In the genomic region with DNA sequence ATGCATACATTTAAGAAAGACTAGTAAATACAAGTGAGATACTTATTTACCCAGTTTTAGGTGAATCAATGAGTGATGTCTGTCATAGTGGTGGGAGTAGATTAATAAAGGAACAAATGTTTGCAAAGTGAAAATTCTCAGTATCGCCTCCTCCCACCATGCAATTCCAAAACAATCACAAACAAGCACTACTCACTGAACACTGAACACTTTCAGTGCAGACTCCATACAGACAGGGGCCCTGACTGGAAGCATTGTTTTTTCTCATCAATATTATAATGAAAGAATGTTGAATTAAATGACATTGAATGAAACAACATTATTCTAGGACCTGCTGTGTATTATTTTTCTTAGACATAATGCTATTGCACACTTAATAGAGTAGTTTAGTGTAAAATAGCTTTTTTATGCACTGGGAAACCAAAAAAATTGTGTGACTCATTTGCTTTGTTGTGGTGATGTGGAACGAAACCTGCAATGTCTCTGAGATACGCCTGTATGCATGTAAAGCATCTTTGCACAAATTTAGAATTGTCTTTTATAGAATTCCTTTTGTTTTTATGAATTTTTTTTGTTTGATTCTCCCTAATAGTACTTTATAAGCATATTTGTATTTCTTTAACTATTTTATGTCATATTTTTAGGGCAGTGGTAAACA, we compare ENCODE assay signal across 17 cellular contexts.
DNase-seq lines count a peak whose midpoint lies in the region; ATAC-seq and TF ChIP-seq lines count a peak whose summit lies in the region.
"Had no signal": no experiment of that assay in that cellular context is flagged by ENCODE, and none has a peak within 500 bp of the region (broad histone marks: within the 10 kb centered on the region; RNA-seq: fewer than 3 reads in every experiment).

No MANE protein-coding gene starts in this region.

- H3K27ac ChIP-seq in endodermal cell (ENCODE audit: low read depth, low read length): no peak overlapping the region
- H3K27ac ChIP-seq: HL-60, pancreas, SJSA1 had no signal

- 83 to 93% methylated on average over 1 to 3 of the region's 3 CpGs for WGBS in endodermal cell (ENCODE audit: insufficient coverage in 1 of 2, insufficient read length in 1 of 2), 2 experiments

- DNase-seq in activated CD4-positive, alpha-beta T cell treated with anti-CD3 and anti-CD28 coated beads, Interleukin-2, amount 10 ng/mL, durations not matched to agents 24 days and 14 days: peak; percentile 79
- no peak for DNase-seq in activated CD4-positive, alpha-beta T cell treated with anti-CD3 and anti-CD28 coated beads, Interleukin-2, amount 50 U/mL, for 48 hours
- DNase-seq in activated CD8-positive, alpha-beta T cell treated with anti-CD3 and anti-CD28 coated beads, Interleukin-2, amount 10 ng/mL, durations not matched to agents 7 days and 5 days: peak; percentile 41
- DNase-seq in endodermal cell (no peak), cortex of kidney (lab: John Stamatoyannopoulos, UW) (no peak)
- DNase-seq: caudate nucleus, hypothalamus, mammary epithelial cell, NCI-H1417, NCI-H2107, pancreas, right cardiac atrium had no signal

- POLR2A ChIA-PET in activated CD8-positive, alpha-beta T cell treated with anti-CD3 and anti-CD28 coated beads, Interleukin-2, amount 10 ng/mL, durations not matched to agents 7 days and 5 days (lab: Charles Lee): no interaction called here

- TF ChIP-seq CTCF in endodermal cell (conservative IDR thresholded peaks at IDR 0.05): no peak

- H3K4me3 Mint-ChIP-seq in activated CD4-positive, alpha-beta T cell treated with anti-CD3 and anti-CD28 coated beads, Interleukin-2, amount 10 ng/mL, durations not matched to agents 24 days and 14 days: peak overlapping the region; percentile 48
- no peak overlapping the region for H3K4me3 Mint-ChIP-seq in activated CD8-positive, alpha-beta T cell treated with anti-CD3 and anti-CD28 coated beads, Interleukin-2, amount 10 ng/mL, durations not matched to agents 7 days and 5 days
- no peak overlapping the region for H3K4me3 Mint-ChIP-seq in endodermal cell

- ATAC-seq in GM18868 (IDR thresholded peaks at IDR 0.05; ENCODE audit: unreplicated experiment) (peak; percentile 66), GM18861 (IDR thresholded peaks at IDR 0.05; ENCODE audit: unreplicated experiment) (no peak), GM18909 (IDR thresholded peaks at IDR 0.05; ENCODE audit: poor library complexity, unreplicated experiment) (no peak)
- ATAC-seq in activated CD8-positive, alpha-beta T cell treated with anti-CD3 and anti-CD28 coated beads, Interleukin-2, amount 10 ng/mL, durations not matched to agents 7 days and 5 days: peak; percentile 84
- ATAC-seq: pancreas, right cardiac atrium had no signal

- no peaks in the 10 kb centered on the region for H3K27me3 Mint-ChIP-seq in activated CD4-positive, alpha-beta T cell treated with anti-CD3 and anti-CD28 coated beads, Interleukin-2, amount 10 ng/mL, durations not matched to agents 24 days and 14 days
- no peaks in the 10 kb centered on the region for H3K27me3 Mint-ChIP-seq in activated CD8-positive, alpha-beta T cell treated with anti-CD3 and anti-CD28 coated beads, Interleukin-2, amount 10 ng/mL, durations not matched to agents 7 days and 5 days (ENCODE audit: low read depth)
- no peaks in the 10 kb centered on the region for H3K27me3 Mint-ChIP-seq in endodermal cell (ENCODE audit: insufficient read depth)

- no peaks in the 10 kb centered on the region for H3K27me3 ChIP-seq in endodermal cell (ENCODE audit: control insufficient read depth, insufficient read depth, low read length, poor library complexity, severe bottlenecking)
- H3K27me3 ChIP-seq: pancreas, SJSA1 had no signal

- H3K36me3 ChIP-seq in endodermal cell (ENCODE audit: control insufficient read depth, insufficient read depth, low read length): peaks cover 4% of the 10 kb centered on the region
- H3K36me3 ChIP-seq: pancreas had no signal

- no peak overlapping the region for H3K4me3 ChIP-seq in endodermal cell (ENCODE audit: low read length)
- H3K4me3 ChIP-seq: pancreas, SJSA1 had no signal

- no peak overlapping the region for H3K9ac ChIP-seq in endodermal cell (ENCODE audit: extremely low read depth, low read length, poor library complexity, severe bottlenecking)

- no peaks in the 10 kb centered on the region for H3K4me1 ChIP-seq in endodermal cell (ENCODE audit: control insufficient read depth, insufficient read depth, low read length)
- H3K4me1 ChIP-seq: pancreas, SJSA1 had no signal

- peaks cover 37% of the 10 kb centered on the region for H3K36me3 Mint-ChIP-seq in activated CD4-positive, alpha-beta T cell treated with anti-CD3 and anti-CD28 coated beads, Interleukin-2, amount 10 ng/mL, durations not matched to agents 24 days and 14 days (ENCODE audit: low read depth)
- peaks cover 53% of the 10 kb centered on the region for H3K36me3 Mint-ChIP-seq in activated CD8-positive, alpha-beta T cell treated with anti-CD3 and anti-CD28 coated beads, Interleukin-2, amount 10 ng/mL, durations not matched to agents 7 days and 5 days (ENCODE audit: low read depth)
- peaks cover 26% of the 10 kb centered on the region for H3K36me3 Mint-ChIP-seq in endodermal cell (ENCODE audit: low read depth)

- intact Hi-C loops in activated CD4-positive, alpha-beta T cell treated with anti-CD3 and anti-CD28 coated beads, Interleukin-2, amount 10 ng/mL, durations not matched to agents 24 days and 14 days (cut with micrococcal nuclease): loop anchor here (1.0 to 5.0 kb wide), 5 partner anchors 11 to 1220 kb away; no protein-coding TSS in a partner anchor

- CTCF ChIA-PET in activated CD8-positive, alpha-beta T cell treated with anti-CD3 and anti-CD28 coated beads, Interleukin-2, amount 10 ng/mL, durations not matched to agents 7 days and 5 days (lab: Charles Lee): interaction anchor here (1.2 to 1.8 kb wide), 2 partner anchors 18 to 176 kb away, joined by 4 to 6 read pairs; no protein-coding TSS in a partner anchor

- peaks cover 16% of the 10 kb centered on the region for H3K9me3 ChIP-seq in endodermal cell (ENCODE audit: control insufficient read depth, low read length)
- H3K9me3 ChIP-seq: pancreas, SJSA1 had no signal

- H3K9me3 Mint-ChIP-seq in activated CD4-positive, alpha-beta T cell treated with anti-CD3 and anti-CD28 coated beads, Interleukin-2, amount 10 ng/mL, durations not matched to agents 24 days and 14 days: peaks cover 12% of the 10 kb centered on the region
- H3K9me3 Mint-ChIP-seq in activated CD8-positive, alpha-beta T cell treated with anti-CD3 and anti-CD28 coated beads, Interleukin-2, amount 10 ng/mL, durations not matched to agents 7 days and 5 days (ENCODE audit: insufficient read depth): peaks cover 3% of the 10 kb centered on the region
- H3K9me3 Mint-ChIP-seq in endodermal cell: peaks cover 17% of the 10 kb centered on the region

- peak overlapping the region; percentile 82 for H3K27ac Mint-ChIP-seq in activated CD4-positive, alpha-beta T cell treated with anti-CD3 and anti-CD28 coated beads, Interleukin-2, amount 10 ng/mL, durations not matched to agents 24 days and 14 days
- no peak overlapping the region for H3K27ac Mint-ChIP-seq in activated CD8-positive, alpha-beta T cell treated with anti-CD3 and anti-CD28 coated beads, Interleukin-2, amount 10 ng/mL, durations not matched to agents 7 days and 5 days
- peak overlapping the region; percentile 46 for H3K27ac Mint-ChIP-seq in endodermal cell

- peaks cover 45% of the 10 kb centered on the region for H3K4me1 Mint-ChIP-seq in activated CD4-positive, alpha-beta T cell treated with anti-CD3 and anti-CD28 coated beads, Interleukin-2, amount 10 ng/mL, durations not matched to agents 24 days and 14 days
- H3K4me1 Mint-ChIP-seq in activated CD8-positive, alpha-beta T cell treated with anti-CD3 and anti-CD28 coated beads, Interleukin-2, amount 10 ng/mL, durations not matched to agents 7 days and 5 days (ENCODE audit: low read depth): peaks cover 39% of the 10 kb centered on the region
- peaks cover 4% of the 10 kb centered on the region for H3K4me1 Mint-ChIP-seq in endodermal cell

Comparison
In these comparisons a context has a peak if more than half of its experiments do, and no peak if none do; other contexts are left out.
1. DNase-seq: peak in activated CD4-positive, alpha-beta T cell treated with anti-CD3 and anti-CD28 coated beads, Interleukin-2, amount 10 ng/mL, durations not matched to agents 24 days and 14 days (single experiment) and activated CD8-positive, alpha-beta T cell treated with anti-CD3 and anti-CD28 coated beads, Interleukin-2, amount 10 ng/mL, durations not matched to agents 7 days and 5 days (single experiment); none in activated CD4-positive, alpha-beta T cell treated with anti-CD3 and anti-CD28 coated beads, Interleukin-2, amount 50 U/mL, for 48 hours (0 of 2), endodermal cell (single experiment) and cortex of kidney (single experiment).
2. ATAC-seq: peak in GM18868 (single experiment) and activated CD8-positive, alpha-beta T cell treated with anti-CD3 and anti-CD28 coated beads, Interleukin-2, amount 10 ng/mL, durations not matched to agents 7 days and 5 days (single experiment); none in GM18861 (single experiment) and GM18909 (single experiment).